ENCODE assay signal across 9 cellular contexts in genomic region chr5:172188893-172189692, GRCh38. TPM values are rescaled to one million over a fixed set of nuclear protein-coding genes. Genes with fewer than 3 reads are reported as not detected.
A peak's percentile ranks its signal among the peaks of the same experiment; 100 is the strongest.
DNase-seq lines count a peak whose midpoint lies in the region; ATAC-seq and TF ChIP-seq lines count a peak whose summit lies in the region.
"Had no signal": no experiment of that assay in that cellular context is flagged by ENCODE, and none has a peak within 500 bp of the region (broad histone marks: within the 10 kb centered on the region; RNA-seq: fewer than 3 reads in every experiment).

No MANE protein-coding gene starts in this region.

- no peak overlapping the region for H2BK15ac ChIP-seq in mesendoderm (replicated peaks; ENCODE audit: low read depth)

- H3K4ac ChIP-seq in mesendoderm (ENCODE audit: low read depth, low read length): no peak overlapping the region

- no peak overlapping the region for H4K8ac ChIP-seq in mesendoderm (ENCODE audit: low read depth, low read length)

- peaks cover 6% of the 10 kb centered on the region for H3K79me1 ChIP-seq in mesendoderm (ENCODE audit: low read length)

- no peak overlapping the region for H2BK120ac ChIP-seq in mesendoderm (ENCODE audit: low read depth, low read length)

- peak overlapping the region; percentile 35 for H3K9ac ChIP-seq in mesendoderm (ENCODE audit: low read length)

- WGBS in mesendoderm (ENCODE audit: extremely low coverage, insufficient coverage, low lambda C conversion rate): no CpG with 5 or more reads among the region's 30 CpGs

- TF ChIP-seq POLR2A in uterus (IDR thresholded peaks at IDR 0.05): no peak

- peaks cover 37% of the 10 kb centered on the region for H3K4me1 ChIP-seq in left ventricle myocardium inferior
- peaks cover 2% of the 10 kb centered on the region for H3K4me1 ChIP-seq in mesendoderm (ENCODE audit: control insufficient read depth, low read depth, low read length)
- H3K4me1 ChIP-seq in uterus: no peaks in the 10 kb centered on the region

- H2BK5ac ChIP-seq in mesendoderm (ENCODE audit: low read length): no peak overlapping the region

- H3K36me3 ChIP-seq in left ventricle myocardium inferior: no peaks in the 10 kb centered on the region
- no peaks in the 10 kb centered on the region for H3K36me3 ChIP-seq in mesendoderm (ENCODE audit: control insufficient read depth, insufficient read depth, low read length)
- H3K36me3 ChIP-seq in uterus: no peaks in the 10 kb centered on the region

- peak overlapping the region; percentile 65 for H3K56ac ChIP-seq in mesendoderm (ENCODE audit: low read length)

- TF ChIP-seq CTCF in left ventricle myocardium inferior (IDR thresholded peaks at IDR 0.05; ENCODE audit: borderline replicate concordance): peak; percentile 6
- no peak for TF ChIP-seq CTCF in uterus (IDR thresholded peaks at IDR 0.05)

- no peak overlapping the region for H4K5ac ChIP-seq in mesendoderm (ENCODE audit: low read length)

- H3K4me2 ChIP-seq in mesendoderm (ENCODE audit: low read length): peak overlapping the region; percentile 59

- no peak overlapping the region for H2AK5ac ChIP-seq in mesendoderm (ENCODE audit: low read length)

- H3K27me3 ChIP-seq in left ventricle myocardium inferior (ENCODE audit: low read depth) (no peaks in the 10 kb centered on the region), mesendoderm (ENCODE audit: insufficient read depth, low read length, poor library complexity) (no peaks in the 10 kb centered on the region), uterus (no peaks in the 10 kb centered on the region)

- H3K27ac ChIP-seq in left ventricle myocardium inferior (replicated peaks): peak overlapping the region; percentile 94
- H3K27ac ChIP-seq in mesendoderm (ENCODE audit: low read depth, low read length): no peak overlapping the region
- peak overlapping the region in 1 of 2 donors; percentile 84 for H3K27ac ChIP-seq in uterus

- DNase-seq in left ventricle myocardium inferior (no peak), left ventricle myocardium superior (no peak), astrocyte of the hippocampus (ENCODE audit: low read depth, low spot score) (peak; percentile 74), mesendoderm (peak; percentile 91), uterus (peak in 1 of 2 donors; percentile 15), NCI-H524 treated with DMSO at 0.1 percent for 48 hours (lab: John Stamatoyannopoulos, UW) (no peak), NCI-H187 treated with DMSO at 0.1 percent for 48 hours (lab: John Stamatoyannopoulos, UW) (no peak)

- no peak overlapping the region for H3K18ac ChIP-seq in mesendoderm (ENCODE audit: low read length)

- no peak overlapping the region for H3K23ac ChIP-seq in mesendoderm (ENCODE audit: low read length)

- peak overlapping the region; percentile 88 for H3K4me3 ChIP-seq in left ventricle myocardium inferior
- H3K4me3 ChIP-seq in mesendoderm (ENCODE audit: low read length): no peak overlapping the region
- peak overlapping the region; percentile 67 to 77 for H3K4me3 ChIP-seq in uterus

- peaks cover 4% of the 10 kb centered on the region for H3K79me2 ChIP-seq in mesendoderm (ENCODE audit: control insufficient read depth, insufficient read depth, low read length)

- H3K9me3 ChIP-seq in left ventricle myocardium inferior (replicated peaks) (no peaks in the 10 kb centered on the region), uterus (no peaks in the 10 kb centered on the region)

- intact Hi-C loops in left ventricle myocardium inferior (cut with micrococcal nuclease) (no loop called here), left ventricle myocardium superior (cut with micrococcal nuclease) (no loop called here), uterus (cut with DNase I; ENCODE audit: low total_unique reads) (loop anchor here (5.0 kb wide), 1 partner anchor 82 kb away; no protein-coding TSS in a partner anchor)

- no peak for ATAC-seq in left ventricle myocardium superior
- ATAC-seq in GM18511 (IDR thresholded peaks at IDR 0.05; ENCODE audit: unreplicated experiment): no peak

RNA-seq across cellular contexts. Expression of gene STK10, which starts 1.1 kb away (rescaled TPM):
- total RNA-seq in left ventricle myocardium inferior (5.3 TPM), left ventricle myocardium superior (6.9 TPM), uterus (10 to 100 TPM in 2 of 4 donors, 1 to 10 TPM in 2; 3.3 to 24.6 (median 13.4) TPM)
- polyA plus RNA-seq in mesendoderm (2013, experiment 1 of 2): 6.8 TPM
- polyA plus RNA-seq in mesendoderm (2013, experiment 2 of 2): 7.2 TPM

RNA-seq across cellular contexts. Expression of gene EFCAB9, which starts 4.9 kb away (rescaled TPM):
- total RNA-seq in left ventricle myocardium inferior (not detected), left ventricle myocardium superior (not detected), uterus (not detected)
- not detected for polyA plus RNA-seq in mesendoderm (2013, experiment 1 of 2)
- polyA plus RNA-seq in mesendoderm (2013, experiment 2 of 2): not detected
- total RNA-seq: lung microvascular endothelial cell had no signal

Comparison
In these comparisons a context has a peak if more than half of its experiments do, and no peak if none do; other contexts are left out.
1. DNase-seq: peak in astrocyte of the hippocampus (single experiment) and mesendoderm (single experiment); none in left ventricle myocardium inferior (single experiment), left ventricle myocardium superior (single experiment), NCI-H524 treated with DMSO at 0.1 percent for 48 hours (single experiment) and NCI-H187 treated with DMSO at 0.1 percent for 48 hours (single experiment).